17 cellular contexts compared by ENCODE assay signal in genomic region chr12:28939427-28939826, GRCh38.
DNase-seq lines count a peak whose midpoint lies in the region; ATAC-seq, FAIRE-seq and TF ChIP-seq lines count a peak whose summit lies in the region.
"Had no signal": no experiment of that assay in that cellular context is flagged by ENCODE, and none has a peak within 500 bp of the region (broad histone marks: within the 10 kb centered on the region; RNA-seq: fewer than 3 reads in every experiment).

No MANE protein-coding gene starts in this region.

- no peak for TF ChIP-seq POLR2A in endothelial cell of umbilical vein (IDR thresholded peaks at IDR 0.05; ENCODE audit: low read depth, low read length)

- no peak overlapping the region for H3K14ac ChIP-seq in H9 (ENCODE audit: insufficient read depth, low read length)

- no peak overlapping the region for H3K4ac ChIP-seq in H9 (ENCODE audit: low read depth, low read length)

- H3K4me1 ChIP-seq in SK-N-SH (ENCODE audit: control insufficient read depth in 1 of 2, insufficient read depth in 2 of 2, low read depth in 1 of 2, low read length in 1 of 2): no peaks in the 10 kb centered on the region; a peak in 2 of 4 replicates
- peaks cover 37% of the 10 kb centered on the region for H3K4me1 ChIP-seq in endothelial cell of umbilical vein (ENCODE audit: control insufficient read depth, extremely low read depth, insufficient read depth, low read length)
- H3K4me1 ChIP-seq in H9 (ENCODE audit: insufficient read depth, low read length): no peaks in the 10 kb centered on the region
- H3K4me1 ChIP-seq: BE2C had no signal

- no peaks in the 10 kb centered on the region for H3K79me2 ChIP-seq in SK-N-SH (ENCODE audit: insufficient read depth)
- no peaks in the 10 kb centered on the region for H3K79me2 ChIP-seq in endothelial cell of umbilical vein (ENCODE audit: control insufficient read depth, insufficient read depth, low read length)
- H3K79me2 ChIP-seq in H9 (ENCODE audit: insufficient read depth, low read length): no peaks in the 10 kb centered on the region

- in situ Hi-C loops in GM13977 (cut with MboI; ENCODE audit: low pct_unique_long_range_greater_than_20kb, low sequenced_read_pairs, unreplicated experiment): no loop called here

- no peak for DNase-seq in SK-N-SH
- DNase-seq in endothelial cell of umbilical vein (ENCODE audit: low read depth, low spot score): peak; percentile 41
- peak; percentile 15 for DNase-seq in kidney tubule cell (ENCODE audit: low spot score)
- DNase-seq in GM13977 (ENCODE audit: low spot score): no peak
- DNase-seq in amygdala (lab: John Stamatoyannopoulos, UW): no peak
- DNase-seq in H9: no peak
- DNase-seq: BE2C; Calu3; CD4-positive, alpha-beta T cell; KG1; MG63; NCI-H1092; NCI-H510A treated with DMSO at 0.1 percent for 48 hours had no signal

- H4K5ac ChIP-seq in H9 (ENCODE audit: insufficient read length, low read depth, low read length): no peak overlapping the region

- no peaks in the 10 kb centered on the region for H3K27me3 Mint-ChIP-seq in H9 (ENCODE audit: low read depth)
- H3K27me3 Mint-ChIP-seq: CD4-positive, alpha-beta T cell had no signal

- H3K79me1 ChIP-seq in H9 (ENCODE audit: insufficient read depth, low read depth, low read length, poor library complexity, severe bottlenecking): no peaks in the 10 kb centered on the region

- BruUV-seq in endothelial cell of umbilical vein (replicated peaks; lab: Mats Ljungman, UMichigan): no TSS peak

- no peak overlapping the region for H2BK120ac ChIP-seq in H9 (ENCODE audit: low read depth, low read length, poor library complexity, severe bottlenecking)

- H2AFZ ChIP-seq in SK-N-SH (ENCODE audit: low read depth) (no peak overlapping the region), endothelial cell of umbilical vein (ENCODE audit: low read depth, low read length) (peak overlapping the region; percentile 83), H9 (ENCODE audit: low read length) (no peak overlapping the region)

- H2BK20ac ChIP-seq in H9 (ENCODE audit: low read depth, low read length, poor library complexity, severe bottlenecking): no peak overlapping the region

- no peak overlapping the region for H3K27ac Mint-ChIP-seq in H9
- H3K27ac Mint-ChIP-seq: CD4-positive, alpha-beta T cell had no signal

- 56% methylated on average over 2 of the region's 2 CpGs for WGBS in SK-N-SH (ENCODE audit: low lambda C conversion rate)
- no CpG with 5 or more reads among the region's 2 CpGs for WGBS in H9 (ENCODE audit: extremely low coverage, insufficient read length, low lambda C conversion rate)

- no peak overlapping the region for H2AK5ac ChIP-seq in H9 (ENCODE audit: insufficient read length, low read length)

- H2BK5ac ChIP-seq in H9 (ENCODE audit: insufficient read length, low read length): no peak overlapping the region

- no peaks in the 10 kb centered on the region for H3K36me3 Mint-ChIP-seq in H9 (ENCODE audit: insufficient read depth in 1 of 3, low read depth in 3 of 3)

- H3K18ac ChIP-seq in H9 (ENCODE audit: insufficient read length, low read depth, low read length): no peak overlapping the region

- H4K20me1 ChIP-seq in SK-N-SH (ENCODE audit: insufficient read depth) (no peaks in the 10 kb centered on the region), endothelial cell of umbilical vein (replicated peaks; ENCODE audit: control insufficient read depth, extremely low read depth, insufficient read depth, low read length) (no peaks in the 10 kb centered on the region), H9 (ENCODE audit: control insufficient read depth, insufficient read depth, insufficient read length) (no peaks in the 10 kb centered on the region)

- H3K4me3 Mint-ChIP-seq in H9: no peak overlapping the region
- H3K4me3 Mint-ChIP-seq: CD4-positive, alpha-beta T cell had no signal

- H3T11ph ChIP-seq in H9 (ENCODE audit: low read length): no peak overlapping the region

- ATAC-seq in SK-N-SH treated with all-trans-retinoic acid at 6 μM for 48 hours (peak; percentile 51), GM19463 (IDR thresholded peaks at IDR 0.05; ENCODE audit: unreplicated experiment) (no peak)
- ATAC-seq: Panc1 had no signal

- no peak overlapping the region for H4K91ac ChIP-seq in H9 (ENCODE audit: insufficient read length, low read depth, low read length)

- intact Hi-C loops in endothelial cell of umbilical vein (cut with micrococcal nuclease): no loop called here

- no peaks in the 10 kb centered on the region for H3K23me2 ChIP-seq in H9 (ENCODE audit: insufficient read length, low read depth, low read length, poor library complexity, severe bottlenecking)

- H3K27me3 ChIP-seq in SK-N-SH (ENCODE audit: insufficient read depth) (no peaks in the 10 kb centered on the region), endothelial cell of umbilical vein (ENCODE audit: control insufficient read depth in 2 of 2, insufficient read depth in 2 of 2, low read length in 2 of 2) (no peaks in the 10 kb centered on the region), H9 (ENCODE audit: insufficient read depth, low read length) (no peaks in the 10 kb centered on the region)
- H3K27me3 ChIP-seq: BE2C, MG63 had no signal

- dilution Hi-C loops in endothelial cell of umbilical vein (cut with MboI; ENCODE audit: extremely low pct_ligation_motif_present, low sequenced_read_pairs): no loop called here

- H2BK12ac ChIP-seq in H9 (ENCODE audit: insufficient read length, low read depth, low read length): no peak overlapping the region

- H3K56ac ChIP-seq in H9 (ENCODE audit: insufficient read length, low read depth, low read length): no peak overlapping the region

- no peak overlapping the region for H3K23ac ChIP-seq in H9 (ENCODE audit: insufficient read length, low read depth, low read length)

- H3K4me1 Mint-ChIP-seq in H9: peaks cover 3 to 16% of the 10 kb centered on the region in 2 experiments; a peak in 3 of 4 replicates

- no peak for TF ChIP-seq RAD21 in SK-N-SH (IDR thresholded peaks at IDR 0.05; ENCODE audit: low read length)

- H3K9me2 ChIP-seq in SK-N-SH: no peaks in the 10 kb centered on the region

- no peak for TF ChIP-seq EP300 in SK-N-SH (IDR thresholded peaks at IDR 0.05; ENCODE audit: borderline replicate concordance in 1 of 2, low read depth in 1 of 2, low read length in 1 of 2)

- no peaks in the 10 kb centered on the region for H3K9me3 ChIP-seq in SK-N-SH
- H3K9me3 ChIP-seq in endothelial cell of umbilical vein (replicated peaks; ENCODE audit: control insufficient read depth, insufficient read depth, low read length): no peaks in the 10 kb centered on the region
- H3K9me3 ChIP-seq in H9 (ENCODE audit: control insufficient read depth, low read depth, low read length): no peaks in the 10 kb centered on the region
- H3K9me3 ChIP-seq: BE2C, MG63 had no signal

- H3K36me3 ChIP-seq in SK-N-SH (replicated peaks in 1 of 2; ENCODE audit: control insufficient read depth in 1 of 2, insufficient read depth in 2 of 2, low read length in 1 of 2) (no peaks in the 10 kb centered on the region), endothelial cell of umbilical vein (ENCODE audit: control insufficient read depth in 2 of 2, extremely low read depth in 1 of 2, insufficient read depth in 2 of 2, low read length in 2 of 2) (no peaks in the 10 kb centered on the region)
- H3K36me3 ChIP-seq: BE2C, MG63 had no signal

- CTCF ChIA-PET in SK-N-SH (lab: Yijun Ruan, JAX): interaction anchor here (0.7 kb wide), 1 partner anchor 24 kb away, joined by 3 read pairs; no protein-coding TSS in a partner anchor
- CTCF ChIA-PET in endothelial cell of umbilical vein (lab: Charles Lee): interaction anchor here (1.0 kb wide), 1 partner anchor 67 kb away, joined by 3 read pairs; no protein-coding TSS in a partner anchor

- H3K4me3 ChIP-seq in SK-N-SH (ENCODE audit: low read depth in 2 of 2, low read length in 1 of 2): no peak overlapping the region
- H3K4me3 ChIP-seq in endothelial cell of umbilical vein (replicated peaks in 1 of 3; ENCODE audit: insufficient read depth in 1 of 3, low read depth in 1 of 3, low read length in 3 of 3): no peak overlapping the region
- H3K4me3 ChIP-seq: MG63 had no signal

- peaks cover 0 to 2% of the 10 kb centered on the region in 2 experiments; a peak in 1 of 5 replicates for H3K9me3 Mint-ChIP-seq in H9
- H3K9me3 Mint-ChIP-seq: CD4-positive, alpha-beta T cell had no signal

- H3K27ac ChIP-seq in SK-N-SH (ENCODE audit: low read depth in 2 of 2, low read length in 1 of 2) (peak overlapping the region in 1 of 2 experiments; percentile 40; a peak in 1 of 4 replicates), endothelial cell of umbilical vein (ENCODE audit: insufficient read depth, low read depth, low read length) (peak overlapping the region; percentile 49), H9 (ENCODE audit: insufficient read length, low read depth, low read length) (no peak overlapping the region)
- H3K27ac ChIP-seq: 22Rv1 had no signal

- no peak overlapping the region for H3K4me2 ChIP-seq in SK-N-SH
- H3K4me2 ChIP-seq in endothelial cell of umbilical vein (ENCODE audit: insufficient read depth, low read length): peak overlapping the region; percentile 41
- no peak overlapping the region for H3K4me2 ChIP-seq in H9 (ENCODE audit: insufficient read depth, insufficient read length, low read length)

- no peak overlapping the region for H3K9ac ChIP-seq in SK-N-SH
- no peak overlapping the region for H3K9ac ChIP-seq in endothelial cell of umbilical vein (replicated peaks; ENCODE audit: extremely low read depth, insufficient read depth, low read length)
- no peak overlapping the region for H3K9ac ChIP-seq in H9 (ENCODE audit: extremely low read depth, insufficient read length, low read length)

- FAIRE-seq in endothelial cell of umbilical vein (lab: Jason Lieb, UNC): no peak

- TF ChIP-seq CTCF in SK-N-SH (IDR thresholded peaks at IDR 0.05): no peak
- TF ChIP-seq CTCF in endothelial cell of umbilical vein (IDR thresholded peaks at IDR 0.05; ENCODE audit: extremely low read depth in 1 of 2, insufficient read depth in 1 of 2, low read depth in 1 of 2, low read length in 2 of 2): no peak
- no peak for TF ChIP-seq CTCF in GM13977 (IDR thresholded peaks at IDR 0.05; ENCODE audit: extremely low read depth, insufficient read depth, missing control alignments)
- no peak for TF ChIP-seq CTCF in H9 (conservative IDR thresholded peaks at IDR 0.05)

- H2BK15ac ChIP-seq in H9 (ENCODE audit: low read depth, low read length): no peak overlapping the region

- H3K9me1 ChIP-seq in endothelial cell of umbilical vein (replicated peaks; ENCODE audit: control insufficient read depth, extremely low read depth, insufficient read depth, low read length): no peaks in the 10 kb centered on the region

- no peak overlapping the region for H4K8ac ChIP-seq in H9 (replicated peaks; ENCODE audit: insufficient read length, low read depth, low read length)

- POLR2A ChIA-PET in SK-N-SH (lab: Yijun Ruan, JAX): no interaction called here
- POLR2A ChIA-PET in endothelial cell of umbilical vein (lab: Charles Lee): no interaction called here

- peaks cover 5% of the 10 kb centered on the region for H3F3A ChIP-seq in SK-N-SH (replicated peaks; ENCODE audit: insufficient read depth)

TF ChIP-seq in SK-N-SH, 30 proteins besides CTCF, POLR2A, EP300 and RAD21 (continues in another document):
- TF ChIP-seq ELF1 (IDR thresholded peaks at IDR 0.05) (no peak), GATA2 (CRISPR knock-in tag; IDR thresholded peaks at IDR 0.05) (no peak)

TF ChIP-seq in endothelial cell of umbilical vein, 7 proteins besides CTCF, POLR2A, EP300 and RAD21:
- TF ChIP-seq FOS (IDR thresholded peaks at IDR 0.05; ENCODE audit: borderline replicate concordance, insufficient read depth, low read length) (peak; percentile 42), GATA2 (IDR thresholded peaks at IDR 0.05; ENCODE audit: insufficient read depth, insufficient read length, low read depth, low read length) (no peak)
TF ChIP-seq in endothelial cell of umbilical vein: peak in this region for 1.

Comparison
In these comparisons a context has a peak if more than half of its experiments do, and no peak if none do; other contexts are left out.
1. DNase-seq: peak in endothelial cell of umbilical vein (single experiment) and kidney tubule cell (single experiment); none in SK-N-SH (single experiment), GM13977 (single experiment), amygdala (0 of 56) and H9 (single experiment).